8 cellular contexts compared by ENCODE assay signal in genomic region chrX:42714981-42715688, GRCh38.
DNase-seq lines count a peak whose midpoint lies in the region; ATAC-seq and TF ChIP-seq lines count a peak whose summit lies in the region.

No MANE protein-coding gene starts in this region.

- ATAC-seq in GM21825 (IDR thresholded peaks at IDR 0.05; ENCODE audit: unreplicated experiment) (no peak), HG03097 (IDR thresholded peaks at IDR 0.05; ENCODE audit: low FRiP score, unreplicated experiment) (no peak)

- TF ChIP-seq CTCF in RWPE1 (conservative IDR thresholded peaks at IDR 0.05; ENCODE audit: low read depth) = no peak

- H3K27ac ChIP-seq in RWPE1 (no peak overlapping the region), angular gyrus (ENCODE audit: low read depth, low read length) (peak overlapping the region; percentile 30)

- POLR2A ChIA-PET in RWPE1 (lab: Yijun Ruan, JAX; ENCODE audit: low non-redundant PET) = no interaction called here

- CTCF ChIA-PET in RWPE1 (lab: Yijun Ruan, JAX) = interaction anchor here (0.6 to 1.3 kb wide), 4 partner anchors 27 to 1013 kb away, joined by 3 to 4 read pairs (median 3); no protein-coding TSS in a partner anchor

- DNase-seq in Ammon's horn (ENCODE audit: low spot score) = peak; percentile 86
- peak; percentile 84 for DNase-seq in H4 (ENCODE audit: low spot score)
- peak; percentile 2 for DNase-seq in RWPE1 (ENCODE audit: low spot score)
- peak; percentile 87 for DNase-seq in iPS-NIHi7 (ENCODE audit: extremely low spot score)
- peak; percentile 6 to 11 for DNase-seq in stimulated activated CD4-positive, alpha-beta T cell treated with anti-CD3 and anti-CD28 coated beads, Interleukin-12 subunit alpha, Interleukin-12 subunit beta, amount 100 ng/mL, for 24 hours (ENCODE audit: low read depth in 2 of 2)

Comparison
In these comparisons a context has a peak if more than half of its experiments do, and no peak if none do; other contexts are left out.
1. DNase-seq: peak in every context shown above with its lines; median percentile 87 in iPS-NIHi7; 86 in Ammon's horn; 84 in H4; 8 in stimulated activated CD4-positive, alpha-beta T cell treated with anti-CD3 and anti-CD28 coated beads, Interleukin-12 subunit alpha, Interleukin-12 subunit beta, amount 100 ng/mL, for 24 hours; 2 in RWPE1.